Comparison of ENCODE assay signal across 1 cellular context in the genomic region with DNA sequence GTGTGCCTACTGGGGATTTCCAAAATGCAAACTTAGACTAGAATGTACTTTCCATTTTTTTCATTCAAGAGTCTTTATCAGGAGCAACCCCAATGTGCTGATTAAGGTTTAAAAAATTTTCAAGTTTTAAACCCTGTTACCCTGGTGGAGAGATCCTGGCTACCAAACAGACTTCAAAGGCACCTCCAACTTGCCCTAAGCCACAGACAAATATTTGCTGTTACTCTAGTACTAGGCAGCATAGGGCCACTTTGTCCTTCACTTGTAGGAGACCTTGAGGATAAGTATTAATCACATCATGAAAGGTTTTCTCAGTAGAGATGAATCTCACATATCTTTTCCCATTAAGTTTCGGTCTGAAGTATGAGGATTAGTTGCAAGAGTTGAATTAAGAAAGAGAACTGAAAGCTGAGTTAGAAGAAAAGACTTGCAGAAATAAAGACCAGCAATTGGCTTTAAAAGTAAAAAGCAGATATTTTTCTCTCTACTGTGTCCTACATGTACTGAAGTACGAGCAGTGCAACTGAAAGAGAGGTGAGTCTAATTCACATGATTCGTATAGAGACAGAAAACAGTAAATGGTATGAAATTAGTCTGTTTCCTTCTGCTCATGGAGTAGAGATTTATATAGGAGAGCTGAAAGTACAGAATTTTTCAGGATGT.
TF ChIP-seq lines count a peak whose summit lies in the region.

No MANE protein-coding gene starts in this region.

TF ChIP-seq in HepG2, 621 proteins besides CTCF, POLR2A, EP300 and RAD21 (continued from another document and continues in another):
- TF ChIP-seq, protein P1, sequence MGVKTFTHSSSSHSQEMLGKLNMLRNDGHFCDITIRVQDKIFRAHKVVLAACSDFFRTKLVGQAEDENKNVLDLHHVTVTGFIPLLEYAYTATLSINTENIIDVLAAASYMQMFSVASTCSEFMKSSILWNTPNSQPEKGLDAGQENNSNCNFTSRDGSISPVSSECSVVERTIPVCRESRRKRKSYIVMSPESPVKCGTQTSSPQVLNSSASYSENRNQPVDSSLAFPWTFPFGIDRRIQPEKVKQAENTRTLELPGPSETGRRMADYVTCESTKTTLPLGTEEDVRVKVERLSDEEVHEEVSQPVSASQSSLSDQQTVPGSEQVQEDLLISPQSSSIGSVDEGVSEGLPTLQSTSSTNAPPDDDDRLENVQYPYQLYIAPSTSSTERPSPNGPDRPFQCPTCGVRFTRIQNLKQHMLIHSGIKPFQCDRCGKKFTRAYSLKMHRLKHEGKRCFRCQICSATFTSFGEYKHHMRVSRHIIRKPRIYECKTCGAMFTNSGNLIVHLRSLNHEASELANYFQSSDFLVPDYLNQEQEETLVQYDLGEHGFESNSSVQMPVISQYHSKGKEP (CRISPR knock-in tag; IDR thresholded peaks at IDR 0.05), result no peak
- TF ChIP-seq ZNF256 (CRISPR knock-in tag; conservative IDR thresholded peaks at IDR 0.05) (no peak), ISX (CRISPR knock-in tag; conservative IDR thresholded peaks at IDR 0.05) (no peak), NRL (CRISPR knock-in tag; IDR thresholded peaks at IDR 0.05; ENCODE audit: borderline replicate concordance) (no peak), NFATC3 (CRISPR knock-in tag; IDR thresholded peaks at IDR 0.05) (no peak), ZNF383 (CRISPR knock-in tag; IDR thresholded peaks at IDR 0.05; ENCODE audit: borderline replicate concordance) (no peak), TRIM24 (CRISPR knock-in tag; IDR thresholded peaks at IDR 0.05) (no peak), MIER2 (CRISPR knock-in tag; IDR thresholded peaks at IDR 0.05) (no peak), ZNF614 (CRISPR knock-in tag; IDR thresholded peaks at IDR 0.05; ENCODE audit: borderline replicate concordance) (peak; percentile 84), ZNF737 (CRISPR knock-in tag; IDR thresholded peaks at IDR 0.05; ENCODE audit: borderline replicate concordance) (no peak), IRF1 (CRISPR knock-in tag; IDR thresholded peaks at IDR 0.05; ENCODE audit: low read depth) (no peak), RBM22 (optimal IDR thresholded peaks at IDR 0.05; ENCODE audit: low read length) (no peak), CAMTA2 (CRISPR knock-in tag; IDR thresholded peaks at IDR 0.05; ENCODE audit: borderline replicate concordance) (no peak), BRF2 (CRISPR knock-in tag; IDR thresholded peaks at IDR 0.05) (no peak), ZNF253 (CRISPR knock-in tag; IDR thresholded peaks at IDR 0.05; ENCODE audit: borderline replicate concordance) (no peak), RBM39 (IDR thresholded peaks at IDR 0.05; ENCODE audit: low read depth, low read length, poor library complexity, severe bottlenecking) (no peak), ZBTB38 (CRISPR knock-in tag; IDR thresholded peaks at IDR 0.05) (no peak), TEAD2 (CRISPR knock-in tag; IDR thresholded peaks at IDR 0.05) (no peak), ZNF20 (CRISPR knock-in tag; IDR thresholded peaks at IDR 0.05) (no peak), KDM4B (CRISPR knock-in tag; IDR thresholded peaks at IDR 0.05) (0 out of 2 replicates have a peak, but pooled peaks have one; percentile 31), ZNF687 (CRISPR knock-in tag; IDR thresholded peaks at IDR 0.05) (no peak), MED1 (CRISPR knock-in tag; IDR thresholded peaks at IDR 0.05) (peak; percentile 88), CBX1 (IDR thresholded peaks at IDR 0.05; ENCODE audit: low read depth) (no peak), ZNF713 (CRISPR knock-in tag; IDR thresholded peaks at IDR 0.05) (no peak), BRD4 (CRISPR knock-in tag; IDR thresholded peaks at IDR 0.05) (no peak), ATAD3A (CRISPR knock-in tag; IDR thresholded peaks at IDR 0.05) (no peak), ZC3H13 (CRISPR knock-in tag; IDR thresholded peaks at IDR 0.05) (no peak), FOXA3 (CRISPR knock-in tag; IDR thresholded peaks at IDR 0.05) (peak; percentile 96), NR2F1 (CRISPR knock-in tag; IDR thresholded peaks at IDR 0.05) (peak in 1 of 2 experiments; percentile 66; a peak in 1 of 4 replicates), LCORL (IDR thresholded peaks at IDR 0.05) (peak; percentile 71), LCORL (CRISPR knock-in tag; IDR thresholded peaks at IDR 0.05) (peak; percentile 64; the same call in 1 of the 2 replicates), TIGD3 (CRISPR knock-in tag; IDR thresholded peaks at IDR 0.05; ENCODE audit: borderline replicate concordance) (no peak), FOXJ3 (CRISPR knock-in tag; IDR thresholded peaks at IDR 0.05; ENCODE audit: borderline replicate concordance) (peak; percentile 79; the same call in 1 of the 2 replicates), SAFB2 (CRISPR knock-in tag; IDR thresholded peaks at IDR 0.05; ENCODE audit: borderline replicate concordance, low read depth) (no peak), KMT2B (CRISPR knock-in tag; IDR thresholded peaks at IDR 0.05) (peak; percentile 51; the same call in 1 of the 2 replicates), ZNF766 (CRISPR knock-in tag; IDR thresholded peaks at IDR 0.05; ENCODE audit: borderline replicate concordance) (0 out of 2 replicates have a peak, but pooled peaks have one; percentile 36), ZNF547 (CRISPR knock-in tag; IDR thresholded peaks at IDR 0.05) (no peak), ZNF703 (CRISPR knock-in tag; IDR thresholded peaks at IDR 0.05; ENCODE audit: borderline replicate concordance) (no peak), ZNF619 (CRISPR knock-in tag; IDR thresholded peaks at IDR 0.05) (no peak), MLLT10 (CRISPR knock-in tag; IDR thresholded peaks at IDR 0.05) (no peak)
- TF ChIP-seq, protein P2, sequence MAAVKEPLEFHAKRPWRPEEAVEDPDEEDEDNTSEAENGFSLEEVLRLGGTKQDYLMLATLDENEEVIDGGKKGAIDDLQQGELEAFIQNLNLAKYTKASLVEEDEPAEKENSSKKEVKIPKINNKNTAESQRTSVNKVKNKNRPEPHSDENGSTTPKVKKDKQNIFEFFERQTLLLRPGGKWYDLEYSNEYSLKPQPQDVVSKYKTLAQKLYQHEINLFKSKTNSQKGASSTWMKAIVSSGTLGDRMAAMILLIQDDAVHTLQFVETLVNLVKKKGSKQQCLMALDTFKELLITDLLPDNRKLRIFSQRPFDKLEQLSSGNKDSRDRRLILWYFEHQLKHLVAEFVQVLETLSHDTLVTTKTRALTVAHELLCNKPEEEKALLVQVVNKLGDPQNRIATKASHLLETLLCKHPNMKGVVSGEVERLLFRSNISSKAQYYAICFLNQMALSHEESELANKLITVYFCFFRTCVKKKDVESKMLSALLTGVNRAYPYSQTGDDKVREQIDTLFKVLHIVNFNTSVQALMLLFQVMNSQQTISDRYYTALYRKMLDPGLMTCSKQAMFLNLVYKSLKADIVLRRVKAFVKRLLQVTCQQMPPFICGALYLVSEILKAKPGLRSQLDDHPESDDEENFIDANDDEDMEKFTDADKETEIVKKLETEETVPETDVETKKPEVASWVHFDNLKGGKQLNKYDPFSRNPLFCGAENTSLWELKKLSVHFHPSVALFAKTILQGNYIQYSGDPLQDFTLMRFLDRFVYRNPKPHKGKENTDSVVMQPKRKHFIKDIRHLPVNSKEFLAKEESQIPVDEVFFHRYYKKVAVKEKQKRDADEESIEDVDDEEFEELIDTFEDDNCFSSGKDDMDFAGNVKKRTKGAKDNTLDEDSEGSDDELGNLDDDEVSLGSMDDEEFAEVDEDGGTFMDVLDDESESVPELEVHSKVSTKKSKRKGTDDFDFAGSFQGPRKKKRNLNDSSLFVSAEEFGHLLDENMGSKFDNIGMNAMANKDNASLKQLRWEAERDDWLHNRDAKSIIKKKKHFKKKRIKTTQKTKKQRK (IDR thresholded peaks at IDR 0.05; ENCODE audit: low read length), result no peak
- TF ChIP-seq, protein P3, sequence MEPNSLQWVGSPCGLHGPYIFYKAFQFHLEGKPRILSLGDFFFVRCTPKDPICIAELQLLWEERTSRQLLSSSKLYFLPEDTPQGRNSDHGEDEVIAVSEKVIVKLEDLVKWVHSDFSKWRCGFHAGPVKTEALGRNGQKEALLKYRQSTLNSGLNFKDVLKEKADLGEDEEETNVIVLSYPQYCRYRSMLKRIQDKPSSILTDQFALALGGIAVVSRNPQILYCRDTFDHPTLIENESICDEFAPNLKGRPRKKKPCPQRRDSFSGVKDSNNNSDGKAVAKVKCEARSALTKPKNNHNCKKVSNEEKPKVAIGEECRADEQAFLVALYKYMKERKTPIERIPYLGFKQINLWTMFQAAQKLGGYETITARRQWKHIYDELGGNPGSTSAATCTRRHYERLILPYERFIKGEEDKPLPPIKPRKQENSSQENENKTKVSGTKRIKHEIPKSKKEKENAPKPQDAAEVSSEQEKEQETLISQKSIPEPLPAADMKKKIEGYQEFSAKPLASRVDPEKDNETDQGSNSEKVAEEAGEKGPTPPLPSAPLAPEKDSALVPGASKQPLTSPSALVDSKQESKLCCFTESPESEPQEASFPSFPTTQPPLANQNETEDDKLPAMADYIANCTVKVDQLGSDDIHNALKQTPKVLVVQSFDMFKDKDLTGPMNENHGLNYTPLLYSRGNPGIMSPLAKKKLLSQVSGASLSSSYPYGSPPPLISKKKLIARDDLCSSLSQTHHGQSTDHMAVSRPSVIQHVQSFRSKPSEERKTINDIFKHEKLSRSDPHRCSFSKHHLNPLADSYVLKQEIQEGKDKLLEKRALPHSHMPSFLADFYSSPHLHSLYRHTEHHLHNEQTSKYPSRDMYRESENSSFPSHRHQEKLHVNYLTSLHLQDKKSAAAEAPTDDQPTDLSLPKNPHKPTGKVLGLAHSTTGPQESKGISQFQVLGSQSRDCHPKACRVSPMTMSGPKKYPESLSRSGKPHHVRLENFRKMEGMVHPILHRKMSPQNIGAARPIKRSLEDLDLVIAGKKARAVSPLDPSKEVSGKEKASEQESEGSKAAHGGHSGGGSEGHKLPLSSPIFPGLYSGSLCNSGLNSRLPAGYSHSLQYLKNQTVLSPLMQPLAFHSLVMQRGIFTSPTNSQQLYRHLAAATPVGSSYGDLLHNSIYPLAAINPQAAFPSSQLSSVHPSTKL (CRISPR knock-in tag; IDR thresholded peaks at IDR 0.05), result peak; percentile 95
- TF ChIP-seq, protein P4, sequence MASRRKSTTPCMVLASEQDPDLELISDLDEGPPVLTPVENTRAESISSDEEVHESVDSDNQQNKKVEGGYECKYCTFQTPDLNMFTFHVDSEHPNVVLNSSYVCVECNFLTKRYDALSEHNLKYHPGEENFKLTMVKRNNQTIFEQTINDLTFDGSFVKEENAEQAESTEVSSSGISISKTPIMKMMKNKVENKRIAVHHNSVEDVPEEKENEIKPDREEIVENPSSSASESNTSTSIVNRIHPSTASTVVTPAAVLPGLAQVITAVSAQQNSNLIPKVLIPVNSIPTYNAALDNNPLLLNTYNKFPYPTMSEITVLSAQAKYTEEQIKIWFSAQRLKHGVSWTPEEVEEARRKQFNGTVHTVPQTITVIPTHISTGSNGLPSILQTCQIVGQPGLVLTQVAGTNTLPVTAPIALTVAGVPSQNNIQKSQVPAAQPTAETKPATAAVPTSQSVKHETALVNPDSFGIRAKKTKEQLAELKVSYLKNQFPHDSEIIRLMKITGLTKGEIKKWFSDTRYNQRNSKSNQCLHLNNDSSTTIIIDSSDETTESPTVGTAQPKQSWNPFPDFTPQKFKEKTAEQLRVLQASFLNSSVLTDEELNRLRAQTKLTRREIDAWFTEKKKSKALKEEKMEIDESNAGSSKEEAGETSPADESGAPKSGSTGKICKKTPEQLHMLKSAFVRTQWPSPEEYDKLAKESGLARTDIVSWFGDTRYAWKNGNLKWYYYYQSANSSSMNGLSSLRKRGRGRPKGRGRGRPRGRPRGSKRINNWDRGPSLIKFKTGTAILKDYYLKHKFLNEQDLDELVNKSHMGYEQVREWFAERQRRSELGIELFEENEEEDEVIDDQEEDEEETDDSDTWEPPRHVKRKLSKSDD (CRISPR knock-in tag; IDR thresholded peaks at IDR 0.05; ENCODE audit: low read depth), result no peak
